In genomic region chr3:190265795-190266194, GRCh38 we compare ENCODE assay signal across 14 cellular contexts. TPM values are rescaled to one million over a fixed set of nuclear protein-coding genes. Genes with fewer than 3 reads are reported as not detected.
A peak's percentile ranks its signal among the peaks of the same experiment; 100 is the strongest.
DNase-seq lines count a peak whose midpoint lies in the region; ATAC-seq, FAIRE-seq and TF ChIP-seq lines count a peak whose summit lies in the region.
"Had no signal": no experiment of that assay in that cellular context is flagged by ENCODE, and none has a peak within 500 bp of the region (broad histone marks: within the 10 kb centered on the region; RNA-seq: fewer than 3 reads in every experiment).

No MANE protein-coding gene starts in this region.

- TF ChIP-seq EP300 in HepG2 (IDR thresholded peaks at IDR 0.05; ENCODE audit: low read depth in 2 of 2, low read length in 2 of 2) (no peak), HepG2 (CRISPR knock-in tag; IDR thresholded peaks at IDR 0.05; ENCODE audit: borderline replicate concordance) (no peak)

- ATAC-seq in HepG2 (no peak), GM21390 (IDR thresholded peaks at IDR 0.05; ENCODE audit: unreplicated experiment) (no peak), GM21423 (IDR thresholded peaks at IDR 0.05; ENCODE audit: unreplicated experiment) (no peak)
- ATAC-seq: activated CD8-positive, alpha-beta T cell treated with anti-CD3 and anti-CD28 coated beads, Interleukin-2, amount 10 ng/mL, durations not matched to agents 7 days and 5 days had no signal

- WGBS in liver = 47% methylated on average over 3 of the region's 3 CpGs
- 4% methylated on average over 3 of the region's 3 CpGs for WGBS in HepG2 (ENCODE audit: low lambda C conversion rate)

- no peak overlapping the region for H2AFZ ChIP-seq in HepG2 (ENCODE audit: low read length)

- H3K4me2 ChIP-seq in HepG2 (ENCODE audit: low read depth, low read length) = no peak overlapping the region

- H3K4me1 ChIP-seq in liver (ENCODE audit: control insufficient read depth in 4 of 4, insufficient read depth in 4 of 4, low read length in 3 of 4) (no peaks in the 10 kb centered on the region), HepG2 (ENCODE audit: insufficient read depth, low read length) (no peaks in the 10 kb centered on the region)

- TF ChIP-seq POLR2A in HepG2 (IDR thresholded peaks at IDR 0.05; ENCODE audit: insufficient read depth in 1 of 2, low read depth in 2 of 2, low read length in 2 of 2) = no peak

- H3K36me3 ChIP-seq in liver (ENCODE audit: control insufficient read depth in 4 of 4, insufficient read depth in 3 of 4, low read depth in 1 of 4, low read length in 3 of 4) (no peaks in the 10 kb centered on the region), HepG2 (replicated peaks in 1 of 2; ENCODE audit: control insufficient read depth in 1 of 2, insufficient read depth in 2 of 2, low read length in 2 of 2) (no peaks in the 10 kb centered on the region), brain microvascular endothelial cell (replicated peaks) (no peaks in the 10 kb centered on the region)
- H3K36me3 ChIP-seq: neutrophil, upper lobe of left lung had no signal

- FAIRE-seq in HepG2 (lab: Jason Lieb, UNC) = no peak
- FAIRE-seq: endometrium had no signal

- POLR2A ChIA-PET in HepG2 (lab: Yijun Ruan, JAX) = no interaction called here

- H3K27ac ChIP-seq in liver (ENCODE audit: low read depth in 1 of 2, low read length in 2 of 2) (no peak overlapping the region), HepG2 (ENCODE audit: extremely low read length, insufficient read depth, low read length) (no peak overlapping the region), brain microvascular endothelial cell (no peak overlapping the region)
- H3K27ac ChIP-seq: neutrophil, SK-N-MC, upper lobe of left lung had no signal

- intact Hi-C loops in HepG2 (cut with micrococcal nuclease; ENCODE audit: unreplicated experiment) = no loop called here

- H4K20me1 ChIP-seq in HepG2 (ENCODE audit: insufficient read depth, low read length) = no peaks in the 10 kb centered on the region

- DNase-seq in HepG2 (ENCODE audit: low spot score) (no peak), brain microvascular endothelial cell (peak; percentile 48), kidney tubule cell (ENCODE audit: low spot score) (peak; percentile 90), GM13976 (ENCODE audit: low spot score) (no peak)
- DNase-seq in activated CD4-positive, alpha-beta T cell treated with anti-CD3 and anti-CD28 coated beads for 1 hour = no peak
- DNase-seq: activated CD8-positive, alpha-beta T cell treated with anti-CD3 and anti-CD28 coated beads, Interleukin-2, amount 10 ng/mL, durations not matched to agents 7 days and 5 days; immature natural killer cell; upper lobe of left lung had no signal

- no TSS peak for BruUV-seq in HepG2 (replicated peaks; lab: Mats Ljungman, UMichigan)

- no peak overlapping the region for H3K9ac ChIP-seq in liver (ENCODE audit: low read depth in 1 of 2, low read length in 2 of 2)
- H3K9ac ChIP-seq in HepG2 (ENCODE audit: insufficient read depth, low read depth, low read length) = no peak overlapping the region

- no peak overlapping the region for H3K4me3 ChIP-seq in liver (ENCODE audit: low read depth in 1 of 3, low read length in 3 of 3)
- H3K4me3 ChIP-seq in HepG2 (replicated peaks in 1 of 3; ENCODE audit: insufficient read depth in 1 of 3, low read depth in 2 of 3, low read length in 3 of 3) = no peak overlapping the region
- no peak overlapping the region for H3K4me3 ChIP-seq in brain microvascular endothelial cell (ENCODE audit: low read depth, low read length)
- H3K4me3 ChIP-seq: SK-N-MC, upper lobe of left lung had no signal

- TF ChIP-seq RAD21 in liver (IDR thresholded peaks at IDR 0.05) (no peak), HepG2 (CRISPR knock-in tag; IDR thresholded peaks at IDR 0.05) (no peak)

- no peaks in the 10 kb centered on the region for H3K79me2 ChIP-seq in HepG2 (ENCODE audit: insufficient read depth, low read length)

- in situ Hi-C loops in HepG2 (cut with HindIII; ENCODE audit: extremely low pct_ligation_motif_present, low pct_unique_long_range_greater_than_20kb) = no loop called here
- in situ Hi-C loops in brain microvascular endothelial cell (cut with HindIII; ENCODE audit: low pct_ligation_motif_present, low sequenced_read_pairs) = no loop called here
- in situ Hi-C loops in GM13976 (cut with MboI; ENCODE audit: low sequenced_read_pairs, unreplicated experiment) = no loop called here

- no peaks in the 10 kb centered on the region for H3K27me3 ChIP-seq in liver (ENCODE audit: control insufficient read depth in 4 of 4, insufficient read depth in 4 of 4, low read length in 3 of 4)
- no peaks in the 10 kb centered on the region for H3K27me3 ChIP-seq in HepG2 (ENCODE audit: control insufficient read depth in 1 of 2, insufficient read depth in 2 of 2, low read length in 2 of 2)
- H3K27me3 ChIP-seq in brain microvascular endothelial cell (replicated peaks) = no peaks in the 10 kb centered on the region
- H3K27me3 ChIP-seq: neutrophil, upper lobe of left lung had no signal

- TF ChIP-seq CTCF in liver (IDR thresholded peaks at IDR 0.05; ENCODE audit: low read depth, low read length, missing input control) = no peak
- TF ChIP-seq CTCF in HepG2 (CRISPR knock-in tag; IDR thresholded peaks at IDR 0.05) = no peak
- TF ChIP-seq CTCF in brain microvascular endothelial cell (IDR thresholded peaks at IDR 0.05; ENCODE audit: low read depth, low read length, missing control alignments) = no peak
- TF ChIP-seq CTCF in GM13976 (IDR thresholded peaks at IDR 0.05; ENCODE audit: borderline replicate concordance, control extremely low read depth, extremely low read depth, insufficient read depth, missing control alignments) = no peak

- H3K9me3 ChIP-seq in liver (ENCODE audit: control insufficient read depth in 4 of 4, low read length in 3 of 4) = no peaks in the 10 kb centered on the region
- H3K9me3 ChIP-seq in HepG2 (ENCODE audit: low read length) = no peaks in the 10 kb centered on the region
- H3K9me3 ChIP-seq: neutrophil, upper lobe of left lung had no signal

- CTCF ChIA-PET in HepG2 (lab: Yijun Ruan, JAX; ENCODE audit: low intra/inter-chr PET ratio, low total read pairs) = no interaction called here

TF ChIP-seq in liver, 16 proteins besides CTCF, POLR2A, EP300 and RAD21 (continues in another document):
- no peak for TF ChIP-seq EGR1 (IDR thresholded peaks at IDR 0.05; ENCODE audit: low read depth in 2 of 2)

TF ChIP-seq in HepG2, 621 proteins besides CTCF, POLR2A, EP300 and RAD21:
- TF ChIP-seq, protein P1, sequence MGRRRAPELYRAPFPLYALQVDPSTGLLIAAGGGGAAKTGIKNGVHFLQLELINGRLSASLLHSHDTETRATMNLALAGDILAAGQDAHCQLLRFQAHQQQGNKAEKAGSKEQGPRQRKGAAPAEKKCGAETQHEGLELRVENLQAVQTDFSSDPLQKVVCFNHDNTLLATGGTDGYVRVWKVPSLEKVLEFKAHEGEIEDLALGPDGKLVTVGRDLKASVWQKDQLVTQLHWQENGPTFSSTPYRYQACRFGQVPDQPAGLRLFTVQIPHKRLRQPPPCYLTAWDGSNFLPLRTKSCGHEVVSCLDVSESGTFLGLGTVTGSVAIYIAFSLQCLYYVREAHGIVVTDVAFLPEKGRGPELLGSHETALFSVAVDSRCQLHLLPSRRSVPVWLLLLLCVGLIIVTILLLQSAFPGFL (CRISPR knock-in tag; IDR thresholded peaks at IDR 0.05) = no peak
- no peak for TF ChIP-seq AKAP8 (CRISPR knock-in tag; IDR thresholded peaks at IDR 0.05)
- TF ChIP-seq ZNF619 (CRISPR knock-in tag; IDR thresholded peaks at IDR 0.05) = no peak
- no peak for TF ChIP-seq ATF1 (CRISPR knock-in tag; IDR thresholded peaks at IDR 0.05)
- TF ChIP-seq REPIN1 (CRISPR knock-in tag; IDR thresholded peaks at IDR 0.05; ENCODE audit: borderline replicate concordance, low read depth) = no peak
- TF ChIP-seq ZNF75D (CRISPR knock-in tag; IDR thresholded peaks at IDR 0.05; ENCODE audit: borderline replicate concordance) = no peak

RNA-seq across cellular contexts. Expression of gene CLDN1, which starts 56.5 kb away (rescaled TPM):
- total RNA-seq in liver (10 to 100 TPM; 85.2 to 92.0 TPM), HepG2 (2016; rRNA removed; fragmentation: Illumina TruSeq; extraction: Trizol) (28.4 and 42.7 TPM in 2 replicates)
- polyA plus RNA-seq in liver (10 to 100 TPM; 57.8 to 89.4 TPM), HepG2 (2011; rRNA removed) (39.2 and 51.6 TPM in 2 replicates)
- 4.8 and 5.9 TPM in 2 replicates for total RNA-seq in HepG2 (2016; cell fraction: cytosol; rRNA removed; fragmentation: Illumina TruSeq; extraction: Trizol; ENCODE audit: low read depth)
- 24.2 and 41.3 TPM in 2 replicates for total RNA-seq in HepG2 (2016; cell fraction: insoluble cytoplasmic fraction; rRNA removed; fragmentation: Illumina TruSeq; extraction: Trizol)
- 19.5 and 23.7 TPM in 2 replicates for total RNA-seq in HepG2 (2016; cell fraction: membrane; rRNA removed; fragmentation: Illumina TruSeq; extraction: Trizol)
- total RNA-seq in HepG2 (2016; cell fraction: nucleus; rRNA removed; fragmentation: Illumina TruSeq; extraction: Trizol) = 63.1 and 68.0 TPM in 2 replicates
- polyA plus RNA-seq in HepG2 (2011; cell fraction: cytosol; rRNA removed) = 33.7 and 47.9 TPM in 2 replicates
- 21.1 and 21.8 TPM in 2 replicates for polyA plus RNA-seq in HepG2 (2011; cell fraction: nucleus; rRNA removed)
- 38.6 and 44.4 TPM in 2 replicates for polyA plus RNA-seq in HepG2 (2012)
- 5.2 and 5.3 TPM in 2 replicates for polyA plus RNA-seq in HepG2 (2016; cell fraction: cytosol; fragmentation: Illumina TruSeq; extraction: Trizol; ENCODE audit: low read depth)
- polyA plus RNA-seq in HepG2 (2016; cell fraction: insoluble cytoplasmic fraction; fragmentation: Illumina TruSeq; extraction: Trizol; ENCODE audit: low read depth) = 44.8 and 48.8 TPM in 2 replicates
- polyA plus RNA-seq in HepG2 (2016; cell fraction: membrane; fragmentation: Illumina TruSeq; extraction: Trizol; ENCODE audit: low read depth) = 13.1 and 16.5 TPM in 2 replicates
- 112 and 120 TPM in 2 replicates for polyA plus RNA-seq in HepG2 (2016; cell fraction: nucleus; fragmentation: Illumina TruSeq; extraction: Trizol; ENCODE audit: insufficient read depth, low read depth)
- 8.7 and 69.0 TPM in 2 replicates for polyA minus RNA-seq in HepG2 (2011; rRNA and poly(A)+ RNA removed; ENCODE audit: low replicate concordance)
- polyA minus RNA-seq in HepG2 (2011; cell fraction: cytosol; rRNA and poly(A)+ RNA removed) = 29.5 and 33.8 TPM in 2 replicates
- 66.9 and 68.6 TPM in 2 replicates for polyA minus RNA-seq in HepG2 (2011; cell fraction: nucleus; rRNA and poly(A)+ RNA removed)
- total RNA-seq: activated CD8-positive, alpha-beta T cell treated with anti-CD3 and anti-CD28 coated beads, Interleukin-2, amount 10 ng/mL, durations not matched to agents 7 days and 5 days had no signal
- polyA plus RNA-seq: immature natural killer cell had no signal

Comparison
In these comparisons a context has a peak if more than half of its experiments do, and no peak if none do; other contexts are left out.
1. DNase-seq: peak in brain microvascular endothelial cell (single experiment) and kidney tubule cell (single experiment); none in HepG2 (single experiment), activated CD4-positive, alpha-beta T cell treated with anti-CD3 and anti-CD28 coated beads for 1 hour (single experiment) and GM13976 (single experiment).